In genomic region chr1:56390540-56390867, GRCh38 we compare ENCODE assay signal across 17 cellular contexts.
DNase-seq lines count a peak whose midpoint lies in the region; ATAC-seq, FAIRE-seq and TF ChIP-seq lines count a peak whose summit lies in the region.
"Had no signal": no experiment of that assay in that cellular context is flagged by ENCODE, and none has a peak within 500 bp of the region (broad histone marks: within the 10 kb centered on the region; RNA-seq: fewer than 3 reads in every experiment).

No MANE protein-coding gene starts in this region.

- H3K9ac ChIP-seq in HCT116 (ENCODE audit: low read length) (no peak overlapping the region), mesendoderm (ENCODE audit: low read length) (no peak overlapping the region)

- H4K20me1 ChIP-seq in HCT116 (ENCODE audit: insufficient read depth): no peaks in the 10 kb centered on the region

- no peak for TF ChIP-seq EP300 in A549 (IDR thresholded peaks at IDR 0.05)

- peak overlapping the region in 4 of 5 experiments; percentile 20 to 85 (median 72) for H3K27ac Mint-ChIP-seq in brain
- H3K27ac Mint-ChIP-seq: CD14-positive monocyte had no signal

- H3K27me3 ChIP-seq in HCT116 (ENCODE audit: insufficient read depth, low read length) (no peaks in the 10 kb centered on the region), mesendoderm (ENCODE audit: insufficient read depth, low read length, poor library complexity) (peaks cover 2% of the 10 kb centered on the region)
- H3K27me3 ChIP-seq: Peyer's patch had no signal

- no peak overlapping the region for H2BK5ac ChIP-seq in mesendoderm (ENCODE audit: low read length)

- RAD21 ChIA-PET in HCT116 (lab: Charles Lee; ENCODE audit: low non-redundant PET in 1 of 2, low total read pairs in 2 of 2, uncharacterized antibody in 2 of 2, unreplicated experiment in 2 of 2): no interaction called here

- H3K9me3 Mint-ChIP-seq in brain: peaks cover 2 to 14% (median 6%) of the 10 kb centered on the region in 5 experiments

- peak overlapping the region; percentile 71 for H2AFZ ChIP-seq in HCT116 (ENCODE audit: low read depth, low read length, poor library complexity, severe bottlenecking)

- TF ChIP-seq RAD21 in A549 (conservative IDR thresholded peaks at IDR 0.05 in 1 of 2, IDR thresholded peaks at IDR 0.05 in 1 of 2) (no peak), HCT116 (IDR thresholded peaks at IDR 0.05; ENCODE audit: low read depth) (no peak)

- no peaks in the 10 kb centered on the region for H3K27me3 Mint-ChIP-seq in brain

- FAIRE-seq in A549 (lab: Jason Lieb, UNC): no peak
- FAIRE-seq: A204.1, GM18507 had no signal

- H3K9me3 ChIP-seq in A549: no peaks in the 10 kb centered on the region
- H3K9me3 ChIP-seq in HCT116 (ENCODE audit: control insufficient read depth in 1 of 2, insufficient read depth in 1 of 2, low read depth in 1 of 2, low read length in 2 of 2): no peaks in the 10 kb centered on the region
- H3K9me3 ChIP-seq: Peyer's patch had no signal

- no peak overlapping the region for H2BK120ac ChIP-seq in mesendoderm (ENCODE audit: low read depth, low read length)

- DNase-seq in A549 (ENCODE audit: low read depth in 1 of 2, low spot score in 1 of 2) (no peak), HCT116 (ENCODE audit: low read depth, low spot score) (no peak), mesendoderm (no peak), pons (ENCODE audit: low spot score) (no peak), RPMI8226 (no peak), NCI-H526 treated with DMSO at 0.1 percent for 48 hours (lab: John Stamatoyannopoulos, UW) (no peak)
- DNase-seq: Kasumi-1, NCI-H1105 treated with DMSO at 0.1 percent for 48 hours, NCI-H187, Peyer's patch, SHP77 treated with DMSO at 0.1 percent for 48 hours had no signal

- BruUV-seq in HCT116 (replicated peaks; lab: Mats Ljungman, UMichigan): no TSS peak

- ATAC-seq in A549 (no peak), HCT116 (no peak), HG03045 (IDR thresholded peaks at IDR 0.05; ENCODE audit: unreplicated experiment) (no peak)
- ATAC-seq: GM12878 had no signal

- 69% methylated on average over 1 of the region's 1 CpG for WGBS in A549 (ENCODE audit: missing lambda C conversion rate)
- whole genome bisulfite sequencing in mesendoderm (ENCODE audit: extremely low coverage, insufficient coverage, low lambda C conversion rate): no CpG with 5 or more reads among the region's 1 CpG

- no peak overlapping the region for H3K18ac ChIP-seq in mesendoderm (ENCODE audit: low read length)

- no peak overlapping the region for H2AK5ac ChIP-seq in mesendoderm (ENCODE audit: low read length)

- no peaks in the 10 kb centered on the region for H3K79me1 ChIP-seq in mesendoderm (ENCODE audit: low read length)

- H3K36me3 ChIP-seq in HCT116 (ENCODE audit: control insufficient read depth in 1 of 2, insufficient read depth in 2 of 2, low read length in 2 of 2) (no peaks in the 10 kb centered on the region), mesendoderm (ENCODE audit: control insufficient read depth, insufficient read depth, low read length) (no peaks in the 10 kb centered on the region)
- H3K36me3 ChIP-seq: Peyer's patch had no signal

- H3K4me2 ChIP-seq in A549 (0 out of 3 replicates have a peak overlapping the region, but pooled peaks have one; percentile 20), HCT116 (ENCODE audit: low read length) (0 out of 2 replicates have a peak overlapping the region, but pooled peaks have one; percentile 3), mesendoderm (ENCODE audit: low read length) (peak overlapping the region; percentile 37)

- peaks cover 19% of the 10 kb centered on the region for H3K4me1 Mint-ChIP-seq in brain
- H3K4me1 Mint-ChIP-seq: CD14-positive monocyte had no signal

- H4K8ac ChIP-seq in mesendoderm (ENCODE audit: low read depth, low read length): no peak overlapping the region

- H2BK15ac ChIP-seq in mesendoderm (replicated peaks; ENCODE audit: low read depth): no peak overlapping the region

- CTCF ChIA-PET in A549 (lab: Yijun Ruan, JAX) (no interaction called here), HCT116 (lab: Charles Lee) (no interaction called here)

- no peaks in the 10 kb centered on the region for H3K79me2 ChIP-seq in HCT116 (ENCODE audit: insufficient read depth, low read length)
- no peaks in the 10 kb centered on the region for H3K79me2 ChIP-seq in mesendoderm (ENCODE audit: control insufficient read depth, insufficient read depth, low read length)

- H3K4me1 ChIP-seq in A549 (no peaks in the 10 kb centered on the region), HCT116 (ENCODE audit: control insufficient read depth in 1 of 2, insufficient read depth in 2 of 2, low read length in 2 of 2) (peaks cover 0 to 7% of the 10 kb centered on the region in 2 experiments; a peak in 2 of 4 replicates), mesendoderm (ENCODE audit: control insufficient read depth, low read depth, low read length) (peaks cover 4% of the 10 kb centered on the region)
- H3K4me1 ChIP-seq: Peyer's patch had no signal

- H3K27ac ChIP-seq in A549: 0 out of 6 replicates have a peak overlapping the region, but pooled peaks of 1 of the 2 experiments have one; percentile 11
- no peak overlapping the region for H3K27ac ChIP-seq in HCT116 (ENCODE audit: low read depth, low read length)
- no peak overlapping the region for H3K27ac ChIP-seq in mesendoderm (ENCODE audit: low read depth, low read length)
- H3K27ac ChIP-seq: Peyer's patch had no signal

- TF ChIP-seq POLR2A in A549 (IDR thresholded peaks at IDR 0.05; ENCODE audit: low read length) (no peak), HCT116 (IDR thresholded peaks at IDR 0.05; ENCODE audit: borderline replicate concordance, extremely low read depth, insufficient read depth, insufficient read length) (no peak)

- no peak overlapping the region for H3K4ac ChIP-seq in mesendoderm (ENCODE audit: low read depth, low read length)

- no peaks in the 10 kb centered on the region for H3K9me2 ChIP-seq in HCT116 (ENCODE audit: insufficient read depth)

- POLR2A ChIA-PET in A549 (lab: Yijun Ruan, JAX) (no interaction called here), HCT116 (lab: Charles Lee) (no interaction called here)

- no peak overlapping the region for H3K4me3 ChIP-seq in A549
- no peak overlapping the region for H3K4me3 ChIP-seq in HCT116 (replicated peaks in 1 of 2; ENCODE audit: low read depth in 1 of 2, low read length in 2 of 2)
- no peak overlapping the region for H3K4me3 ChIP-seq in mesendoderm (ENCODE audit: low read length)
- H3K4me3 ChIP-seq: GM12878, Peyer's patch had no signal

- no peak overlapping the region for H3K4me3 Mint-ChIP-seq in brain
- H3K4me3 Mint-ChIP-seq: CD14-positive monocyte had no signal

- H3K36me3 Mint-ChIP-seq in brain: peaks cover 3% of the 10 kb centered on the region
- H3K36me3 Mint-ChIP-seq: CD14-positive monocyte had no signal

- TF ChIP-seq CTCF in A549 (IDR thresholded peaks at IDR 0.05): no peak
- no peak for TF ChIP-seq CTCF in HCT116 (IDR thresholded peaks at IDR 0.05 in 2 of 3, conservative IDR thresholded peaks at IDR 0.05 in 1 of 3; ENCODE audit: borderline replicate concordance in 1 of 3, insufficient read depth in 1 of 3, low read depth in 2 of 3, low read length in 2 of 3)
- no peak for TF ChIP-seq CTCF in brain (conservative IDR thresholded peaks at IDR 0.05)

- intact Hi-C loops in HCT116 (cut with micrococcal nuclease): no loop called here

- H3K56ac ChIP-seq in mesendoderm (ENCODE audit: low read length): no peak overlapping the region

- no peak overlapping the region for H4K5ac ChIP-seq in mesendoderm (ENCODE audit: low read length)

- no peak overlapping the region for H3K23ac ChIP-seq in mesendoderm (ENCODE audit: low read length)

TF ChIP-seq in A549, 52 proteins besides CTCF, POLR2A, EP300 and RAD21:
- TF ChIP-seq RCOR1 (IDR thresholded peaks at IDR 0.05; ENCODE audit: low read depth, low read length) (no peak), POLR2AphosphoS2 (conservative IDR thresholded peaks at IDR 0.05; ENCODE audit: low read length) (no peak), HOXB5 (CRISPR knock-in tag; IDR thresholded peaks at IDR 0.05) (no peak), SREBF2 (IDR thresholded peaks at IDR 0.05) (no peak), CHD4 (IDR thresholded peaks at IDR 0.05; ENCODE audit: borderline replicate concordance) (no peak), CBX8 (IDR thresholded peaks at IDR 0.05) (no peak), HDAC2 (IDR thresholded peaks at IDR 0.05) (no peak), MAZ (IDR thresholded peaks at IDR 0.05; ENCODE audit: borderline replicate concordance, low read depth, low read length) (no peak), FOXS1 (CRISPR knock-in tag; IDR thresholded peaks at IDR 0.05) (no peak), RNF2 (IDR thresholded peaks at IDR 0.05; ENCODE audit: borderline replicate concordance, low read depth) (no peak), MAFK (IDR thresholded peaks at IDR 0.05; ENCODE audit: partially characterized antibody) (no peak), EHMT2 (IDR thresholded peaks at IDR 0.05; ENCODE audit: low read depth) (no peak)
TF ChIP-seq in A549: peak in this region for 0.

TF ChIP-seq in HCT116, 20 proteins besides CTCF, POLR2A, EP300 and RAD21:
- TF ChIP-seq EGR1 (IDR thresholded peaks at IDR 0.05; ENCODE audit: low read depth) (no peak), SIN3A (IDR thresholded peaks at IDR 0.05; ENCODE audit: low read depth) (no peak), REST (IDR thresholded peaks at IDR 0.05; ENCODE audit: low read depth) (no peak), ZNF274 (IDR thresholded peaks at IDR 0.05; ENCODE audit: low read depth, low read length) (no peak), EZH2phosphoT487 (IDR thresholded peaks at IDR 0.05; ENCODE audit: borderline replicate concordance) (no peak)
